ENCODE assay signal across 1 cellular context in the genomic region with DNA sequence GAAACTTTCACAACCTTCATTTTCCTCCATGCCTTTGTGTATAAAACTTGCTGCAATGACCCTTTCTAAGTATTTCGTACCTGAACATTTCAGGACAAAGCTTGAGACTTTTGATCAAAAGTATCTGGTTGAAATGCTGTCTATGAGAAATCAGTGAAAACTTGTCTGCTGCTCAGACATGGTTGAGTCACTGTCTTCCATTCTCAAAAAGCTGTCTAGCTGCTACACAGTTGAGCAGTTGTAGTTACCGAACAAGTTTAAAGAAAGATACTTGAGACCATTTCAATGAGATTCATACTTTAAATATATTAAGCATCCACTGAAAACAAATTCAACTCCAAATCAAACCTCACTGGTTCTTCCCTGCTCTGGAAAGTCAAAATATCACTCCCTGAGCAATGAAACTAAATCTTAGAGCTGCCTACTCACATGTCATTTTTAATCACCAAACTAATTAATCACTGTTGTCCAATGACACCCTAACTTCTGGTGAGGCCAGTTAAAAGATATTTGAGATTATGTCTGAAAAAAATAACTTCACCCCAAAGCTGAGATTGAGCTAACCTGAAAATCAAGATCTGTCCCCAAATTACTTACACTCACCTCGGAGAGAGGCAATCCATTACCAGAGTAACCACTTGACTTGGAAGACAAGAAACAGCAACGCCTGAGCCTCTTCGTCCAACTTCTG.
TF ChIP-seq lines count a peak whose summit lies in the region.

No MANE protein-coding gene starts in this region.

TF ChIP-seq in H1, 55 proteins besides CTCF, POLR2A, EP300 and RAD21:
- no peak for TF ChIP-seq RBBP5 (IDR thresholded peaks at IDR 0.05; ENCODE audit: borderline replicate concordance, low read depth, low read length)
- TF ChIP-seq SP2 (IDR thresholded peaks at IDR 0.05; ENCODE audit: low read length), result no peak
